9 cellular contexts compared by ENCODE assay signal in genomic region chr10:101569465-101569837, GRCh38. TPM values are rescaled to one million over a fixed set of nuclear protein-coding genes. Genes with fewer than 3 reads are reported as not detected.
DNase-seq lines count a peak whose midpoint lies in the region; ATAC-seq and TF ChIP-seq lines count a peak whose summit lies in the region.
"Had no signal": no experiment of that assay in that cellular context is flagged by ENCODE, and none has a peak within 500 bp of the region (broad histone marks: within the 10 kb centered on the region; RNA-seq: fewer than 3 reads in every experiment).

No MANE protein-coding gene starts in this region.

- no peaks in the 10 kb centered on the region for H3K27me3 ChIP-seq in brain microvascular endothelial cell (replicated peaks)

- peak overlapping the region; percentile 70 for H3K4me3 Mint-ChIP-seq in mesothelial cell of epicardium

- ATAC-seq in HG02759 (IDR thresholded peaks at IDR 0.05; ENCODE audit: unreplicated experiment) (peak; percentile 5), HG02571 (IDR thresholded peaks at IDR 0.05; ENCODE audit: unreplicated experiment) (no peak)

- peak overlapping the region; percentile 72 for H3K4me3 ChIP-seq in AG04449 (ENCODE audit: low read depth, low read length)
- peak overlapping the region; percentile 59 for H3K4me3 ChIP-seq in brain microvascular endothelial cell (ENCODE audit: low read depth, low read length)

- TF ChIP-seq CTCF in AG04449 (IDR thresholded peaks at IDR 0.05; ENCODE audit: insufficient read depth, low read length, missing control alignments) (no peak), brain microvascular endothelial cell (IDR thresholded peaks at IDR 0.05; ENCODE audit: low read depth, low read length, missing control alignments) (no peak), mesothelial cell of epicardium (IDR thresholded peaks at IDR 0.05; ENCODE audit: unreplicated experiment) (no peak)

- H3K27me3 Mint-ChIP-seq in mesothelial cell of epicardium (ENCODE audit: low read depth), result peaks cover 74% of the 10 kb centered on the region

- H3K36me3 Mint-ChIP-seq in mesothelial cell of epicardium, result no peaks in the 10 kb centered on the region

- POLR2A ChIA-PET in AG04449 (lab: Yijun Ruan, JAX), result interaction anchor here (1.7 kb wide), 1 partner anchor 213 kb away, joined by 3 read pairs; no protein-coding TSS in a partner anchor

- H3K4me1 Mint-ChIP-seq in mesothelial cell of epicardium, result peaks cover 17% of the 10 kb centered on the region

- DNase-seq in AG04449 (ENCODE audit: low read depth, low spot score) (no peak), brain microvascular endothelial cell (no peak), mesothelial cell of epicardium (ENCODE audit: low spot score in 2 of 2, unreplicated experiment in 2 of 2) (no peak), T-helper 9 cell (no peak), NOMO-1 (lab: John Stamatoyannopoulos, UW; ENCODE audit: unreplicated experiment in 2 of 2) (no peak), LoVo (ENCODE audit: low spot score) (no peak)

- in situ Hi-C loops in brain microvascular endothelial cell (cut with HindIII; ENCODE audit: low pct_ligation_motif_present, low sequenced_read_pairs), result no loop called here

- no peaks in the 10 kb centered on the region for H3K9me3 Mint-ChIP-seq in mesothelial cell of epicardium

- H3K27ac Mint-ChIP-seq in mesothelial cell of epicardium, result no peak overlapping the region

- no peaks in the 10 kb centered on the region for H3K36me3 ChIP-seq in brain microvascular endothelial cell (replicated peaks)
- H3K36me3 ChIP-seq: pancreas had no signal

- CTCF ChIA-PET in AG04449 (lab: Yijun Ruan, JAX), result interaction anchor here (0.6 to 9.6 kb wide), 26 partner anchors 11 to 473 kb away, joined by 3 to 281 read pairs (median 5); partner anchors contain the start of genes DPCD and POLL

- no peak overlapping the region for H3K27ac ChIP-seq in brain microvascular endothelial cell
- H3K27ac ChIP-seq: pancreas had no signal

RNA-seq across cellular contexts. Expression of gene POLL, which starts 18.6 kb away (rescaled TPM):
- 44.5 to 47.3 TPM (median 46.6 TPM) in 3 replicates for total RNA-seq in mesothelial cell of epicardium

RNA-seq across cellular contexts. Expression of gene DPCD, which starts 18.7 kb away (rescaled TPM):
- total RNA-seq in mesothelial cell of epicardium, result 23.0 to 23.8 TPM (median 23.0 TPM) in 3 replicates
